ENCODE assay signal across 1 cellular context in the genomic region with DNA sequence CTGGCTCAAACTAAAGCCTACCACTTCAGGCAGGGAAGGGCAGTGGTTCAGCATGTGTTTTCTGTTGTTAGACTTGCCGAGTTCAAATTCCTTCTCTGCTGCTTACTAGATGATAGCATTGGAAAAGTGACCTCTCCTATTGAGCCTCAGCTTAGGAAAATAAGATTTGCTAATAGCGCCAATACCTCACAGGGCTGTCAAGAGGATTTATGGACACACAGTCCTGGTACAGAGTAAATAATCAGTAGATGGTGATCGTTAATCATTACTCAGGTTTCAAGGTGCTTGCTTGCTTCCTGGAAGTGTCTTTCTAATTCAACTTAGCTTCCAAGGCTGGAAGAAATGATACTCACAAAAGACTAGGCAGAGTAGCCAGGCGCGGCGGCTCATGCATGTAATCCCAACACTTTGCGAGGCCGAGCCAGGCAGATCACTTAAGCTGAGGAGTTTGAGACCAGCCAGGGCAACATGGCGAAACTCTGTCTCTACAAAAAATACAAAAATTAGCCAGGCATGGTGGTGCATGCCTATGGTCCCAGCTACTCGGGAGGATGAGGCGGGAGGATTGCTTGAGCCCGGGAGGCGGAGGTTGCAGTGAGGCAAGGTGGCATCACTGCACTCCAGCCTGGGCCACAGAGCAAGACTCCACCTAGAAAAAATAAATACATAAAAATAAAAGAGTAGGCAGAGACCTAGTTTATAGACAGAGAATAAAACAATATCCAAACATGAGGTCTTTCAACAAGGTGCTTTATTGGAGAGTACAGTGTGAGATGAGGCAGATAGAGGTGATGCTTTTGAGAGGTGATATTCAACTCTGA.
TF ChIP-seq lines count a peak whose summit lies in the region.

No MANE protein-coding gene starts in this region.

TF ChIP-seq in HepG2, 621 proteins besides CTCF, POLR2A, EP300 and RAD21 (continued from another document and continues in another):
- TF ChIP-seq, protein P1, sequence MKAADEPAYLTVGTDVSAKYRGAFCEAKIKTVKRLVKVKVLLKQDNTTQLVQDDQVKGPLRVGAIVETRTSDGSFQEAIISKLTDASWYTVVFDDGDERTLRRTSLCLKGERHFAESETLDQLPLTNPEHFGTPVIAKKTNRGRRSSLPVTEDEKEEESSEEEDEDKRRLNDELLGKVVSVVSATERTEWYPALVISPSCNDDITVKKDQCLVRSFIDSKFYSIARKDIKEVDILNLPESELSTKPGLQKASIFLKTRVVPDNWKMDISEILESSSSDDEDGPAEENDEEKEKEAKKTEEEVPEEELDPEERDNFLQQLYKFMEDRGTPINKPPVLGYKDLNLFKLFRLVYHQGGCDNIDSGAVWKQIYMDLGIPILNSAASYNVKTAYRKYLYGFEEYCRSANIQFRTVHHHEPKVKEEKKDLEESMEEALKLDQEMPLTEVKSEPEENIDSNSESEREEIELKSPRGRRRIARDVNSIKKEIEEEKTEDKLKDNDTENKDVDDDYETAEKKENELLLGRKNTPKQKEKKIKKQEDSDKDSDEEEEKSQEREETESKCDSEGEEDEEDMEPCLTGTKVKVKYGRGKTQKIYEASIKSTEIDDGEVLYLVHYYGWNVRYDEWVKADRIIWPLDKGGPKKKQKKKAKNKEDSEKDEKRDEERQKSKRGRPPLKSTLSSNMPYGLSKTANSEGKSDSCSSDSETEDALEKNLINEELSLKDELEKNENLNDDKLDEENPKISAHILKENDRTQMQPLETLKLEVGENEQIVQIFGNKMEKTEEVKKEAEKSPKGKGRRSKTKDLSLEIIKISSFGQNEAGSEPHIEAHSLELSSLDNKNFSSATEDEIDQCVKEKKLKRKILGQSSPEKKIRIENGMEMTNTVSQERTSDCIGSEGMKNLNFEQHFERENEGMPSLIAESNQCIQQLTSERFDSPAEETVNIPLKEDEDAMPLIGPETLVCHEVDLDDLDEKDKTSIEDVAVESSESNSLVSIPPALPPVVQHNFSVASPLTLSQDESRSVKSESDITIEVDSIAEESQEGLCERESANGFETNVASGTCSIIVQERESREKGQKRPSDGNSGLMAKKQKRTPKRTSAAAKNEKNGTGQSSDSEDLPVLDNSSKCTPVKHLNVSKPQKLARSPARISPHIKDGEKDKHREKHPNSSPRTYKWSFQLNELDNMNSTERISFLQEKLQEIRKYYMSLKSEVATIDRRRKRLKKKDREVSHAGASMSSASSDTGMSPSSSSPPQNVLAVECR (CRISPR knock-in tag; IDR thresholded peaks at IDR 0.05; ENCODE audit: borderline replicate concordance) = peak; percentile 41; the same call in 1 of the 2 replicates
- TF ChIP-seq ZNF235 (CRISPR knock-in tag; IDR thresholded peaks at IDR 0.05; ENCODE audit: borderline replicate concordance) (no peak), GATAD2A (CRISPR knock-in tag; IDR thresholded peaks at IDR 0.05) (peak; percentile 86), NFE2L1 (CRISPR knock-in tag; IDR thresholded peaks at IDR 0.05; ENCODE audit: borderline replicate concordance) (no peak), ZNF788 (CRISPR knock-in tag; IDR thresholded peaks at IDR 0.05; ENCODE audit: borderline replicate concordance) (no peak), THAP11 (CRISPR knock-in tag; IDR thresholded peaks at IDR 0.05) (peak; percentile 73; the same call in 1 of the 2 replicates), GABPB1 (CRISPR knock-in tag; IDR thresholded peaks at IDR 0.05) (no peak), ZNF260 (CRISPR knock-in tag; IDR thresholded peaks at IDR 0.05; ENCODE audit: borderline replicate concordance, low read depth) (no peak), RBM22 (optimal IDR thresholded peaks at IDR 0.05; ENCODE audit: low read length) (no peak), ETV6 (CRISPR knock-in tag; conservative IDR thresholded peaks at IDR 0.05) (no peak), ELF1 (CRISPR knock-in tag; IDR thresholded peaks at IDR 0.05) (no peak; the same call in 1 of the 2 replicates), BRD4 (CRISPR knock-in tag; IDR thresholded peaks at IDR 0.05) (no peak), RNF2 (conservative IDR thresholded peaks at IDR 0.05; ENCODE audit: low read depth) (no peak), ZNF749 (CRISPR knock-in tag; IDR thresholded peaks at IDR 0.05; ENCODE audit: borderline replicate concordance) (no peak), ZNF12 (CRISPR knock-in tag; IDR thresholded peaks at IDR 0.05) (no peak), RCOR2 (CRISPR knock-in tag; IDR thresholded peaks at IDR 0.05) (peak; percentile 64; the same call in 1 of the 2 replicates), SALL2 (CRISPR knock-in tag; IDR thresholded peaks at IDR 0.05) (no peak), ZNF256 (CRISPR knock-in tag; conservative IDR thresholded peaks at IDR 0.05) (no peak), ZNF557 (CRISPR knock-in tag; IDR thresholded peaks at IDR 0.05) (0 out of 2 replicates have a peak, but pooled peaks have one; percentile 27), BCL6 (CRISPR knock-in tag; IDR thresholded peaks at IDR 0.05) (peak; percentile 74), ZFAT (CRISPR knock-in tag; conservative IDR thresholded peaks at IDR 0.05) (no peak), ZNF737 (CRISPR knock-in tag; IDR thresholded peaks at IDR 0.05; ENCODE audit: borderline replicate concordance) (no peak), ZNF282 (IDR thresholded peaks at IDR 0.05; ENCODE audit: partially characterized antibody) (no peak), KDM6A (CRISPR knock-in tag; IDR thresholded peaks at IDR 0.05; ENCODE audit: low read depth) (peak; percentile 81), ZFX (CRISPR knock-in tag; IDR thresholded peaks at IDR 0.05; ENCODE audit: low read depth) (no peak), RXRB (CRISPR knock-in tag; IDR thresholded peaks at IDR 0.05; ENCODE audit: borderline replicate concordance) (peak; percentile 46; the same call in 1 of the 2 replicates)
- TF ChIP-seq, protein P2, sequence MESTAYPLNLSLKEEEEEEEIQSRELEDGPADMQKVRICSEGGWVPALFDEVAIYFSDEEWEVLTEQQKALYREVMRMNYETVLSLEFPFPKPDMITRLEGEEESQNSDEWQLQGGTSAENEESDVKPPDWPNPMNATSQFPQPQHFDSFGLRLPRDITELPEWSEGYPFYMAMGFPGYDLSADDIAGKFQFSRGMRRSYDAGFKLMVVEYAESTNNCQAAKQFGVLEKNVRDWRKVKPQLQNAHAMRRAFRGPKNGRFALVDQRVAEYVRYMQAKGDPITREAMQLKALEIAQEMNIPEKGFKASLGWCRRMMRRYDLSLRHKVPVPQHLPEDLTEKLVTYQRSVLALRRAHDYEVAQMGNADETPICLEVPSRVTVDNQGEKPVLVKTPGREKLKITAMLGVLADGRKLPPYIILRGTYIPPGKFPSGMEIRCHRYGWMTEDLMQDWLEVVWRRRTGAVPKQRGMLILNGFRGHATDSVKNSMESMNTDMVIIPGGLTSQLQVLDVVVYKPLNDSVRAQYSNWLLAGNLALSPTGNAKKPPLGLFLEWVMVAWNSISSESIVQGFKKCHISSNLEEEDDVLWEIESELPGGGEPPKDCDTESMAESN (CRISPR knock-in tag; conservative IDR thresholded peaks at IDR 0.05) = no peak
- TF ChIP-seq, protein P3, sequence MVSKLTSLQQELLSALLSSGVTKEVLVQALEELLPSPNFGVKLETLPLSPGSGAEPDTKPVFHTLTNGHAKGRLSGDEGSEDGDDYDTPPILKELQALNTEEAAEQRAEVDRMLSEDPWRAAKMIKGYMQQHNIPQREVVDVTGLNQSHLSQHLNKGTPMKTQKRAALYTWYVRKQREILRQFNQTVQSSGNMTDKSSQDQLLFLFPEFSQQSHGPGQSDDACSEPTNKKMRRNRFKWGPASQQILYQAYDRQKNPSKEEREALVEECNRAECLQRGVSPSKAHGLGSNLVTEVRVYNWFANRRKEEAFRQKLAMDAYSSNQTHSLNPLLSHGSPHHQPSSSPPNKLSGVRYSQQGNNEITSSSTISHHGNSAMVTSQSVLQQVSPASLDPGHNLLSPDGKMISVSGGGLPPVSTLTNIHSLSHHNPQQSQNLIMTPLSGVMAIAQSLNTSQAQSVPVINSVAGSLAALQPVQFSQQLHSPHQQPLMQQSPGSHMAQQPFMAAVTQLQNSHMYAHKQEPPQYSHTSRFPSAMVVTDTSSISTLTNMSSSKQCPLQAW (CRISPR knock-in tag; IDR thresholded peaks at IDR 0.05) = peak; percentile 86; the same call in 1 of the 2 replicates
- TF ChIP-seq, protein P4, sequence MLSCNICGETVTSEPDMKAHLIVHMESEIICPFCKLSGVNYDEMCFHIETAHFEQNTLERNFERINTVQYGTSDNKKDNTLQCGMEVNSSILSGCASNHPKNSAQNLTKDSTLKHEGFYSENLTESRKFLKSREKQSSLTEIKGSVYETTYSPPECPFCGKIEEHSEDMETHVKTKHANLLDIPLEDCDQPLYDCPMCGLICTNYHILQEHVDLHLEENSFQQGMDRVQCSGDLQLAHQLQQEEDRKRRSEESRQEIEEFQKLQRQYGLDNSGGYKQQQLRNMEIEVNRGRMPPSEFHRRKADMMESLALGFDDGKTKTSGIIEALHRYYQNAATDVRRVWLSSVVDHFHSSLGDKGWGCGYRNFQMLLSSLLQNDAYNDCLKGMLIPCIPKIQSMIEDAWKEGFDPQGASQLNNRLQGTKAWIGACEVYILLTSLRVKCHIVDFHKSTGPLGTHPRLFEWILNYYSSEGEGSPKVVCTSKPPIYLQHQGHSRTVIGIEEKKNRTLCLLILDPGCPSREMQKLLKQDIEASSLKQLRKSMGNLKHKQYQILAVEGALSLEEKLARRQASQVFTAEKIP (CRISPR knock-in tag; IDR thresholded peaks at IDR 0.05; ENCODE audit: borderline replicate concordance) = no peak
- TF ChIP-seq, protein P5, sequence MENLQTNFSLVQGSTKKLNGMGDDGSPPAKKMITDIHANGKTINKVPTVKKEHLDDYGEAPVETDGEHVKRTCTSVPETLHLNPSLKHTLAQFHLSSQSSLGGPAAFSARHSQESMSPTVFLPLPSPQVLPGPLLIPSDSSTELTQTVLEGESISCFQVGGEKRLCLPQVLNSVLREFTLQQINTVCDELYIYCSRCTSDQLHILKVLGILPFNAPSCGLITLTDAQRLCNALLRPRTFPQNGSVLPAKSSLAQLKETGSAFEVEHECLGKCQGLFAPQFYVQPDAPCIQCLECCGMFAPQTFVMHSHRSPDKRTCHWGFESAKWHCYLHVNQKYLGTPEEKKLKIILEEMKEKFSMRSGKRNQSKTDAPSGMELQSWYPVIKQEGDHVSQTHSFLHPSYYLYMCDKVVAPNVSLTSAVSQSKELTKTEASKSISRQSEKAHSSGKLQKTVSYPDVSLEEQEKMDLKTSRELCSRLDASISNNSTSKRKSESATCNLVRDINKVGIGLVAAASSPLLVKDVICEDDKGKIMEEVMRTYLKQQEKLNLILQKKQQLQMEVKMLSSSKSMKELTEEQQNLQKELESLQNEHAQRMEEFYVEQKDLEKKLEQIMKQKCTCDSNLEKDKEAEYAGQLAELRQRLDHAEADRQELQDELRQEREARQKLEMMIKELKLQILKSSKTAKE (CRISPR knock-in tag; IDR thresholded peaks at IDR 0.05; ENCODE audit: borderline replicate concordance) = no peak
- TF ChIP-seq, protein P6, sequence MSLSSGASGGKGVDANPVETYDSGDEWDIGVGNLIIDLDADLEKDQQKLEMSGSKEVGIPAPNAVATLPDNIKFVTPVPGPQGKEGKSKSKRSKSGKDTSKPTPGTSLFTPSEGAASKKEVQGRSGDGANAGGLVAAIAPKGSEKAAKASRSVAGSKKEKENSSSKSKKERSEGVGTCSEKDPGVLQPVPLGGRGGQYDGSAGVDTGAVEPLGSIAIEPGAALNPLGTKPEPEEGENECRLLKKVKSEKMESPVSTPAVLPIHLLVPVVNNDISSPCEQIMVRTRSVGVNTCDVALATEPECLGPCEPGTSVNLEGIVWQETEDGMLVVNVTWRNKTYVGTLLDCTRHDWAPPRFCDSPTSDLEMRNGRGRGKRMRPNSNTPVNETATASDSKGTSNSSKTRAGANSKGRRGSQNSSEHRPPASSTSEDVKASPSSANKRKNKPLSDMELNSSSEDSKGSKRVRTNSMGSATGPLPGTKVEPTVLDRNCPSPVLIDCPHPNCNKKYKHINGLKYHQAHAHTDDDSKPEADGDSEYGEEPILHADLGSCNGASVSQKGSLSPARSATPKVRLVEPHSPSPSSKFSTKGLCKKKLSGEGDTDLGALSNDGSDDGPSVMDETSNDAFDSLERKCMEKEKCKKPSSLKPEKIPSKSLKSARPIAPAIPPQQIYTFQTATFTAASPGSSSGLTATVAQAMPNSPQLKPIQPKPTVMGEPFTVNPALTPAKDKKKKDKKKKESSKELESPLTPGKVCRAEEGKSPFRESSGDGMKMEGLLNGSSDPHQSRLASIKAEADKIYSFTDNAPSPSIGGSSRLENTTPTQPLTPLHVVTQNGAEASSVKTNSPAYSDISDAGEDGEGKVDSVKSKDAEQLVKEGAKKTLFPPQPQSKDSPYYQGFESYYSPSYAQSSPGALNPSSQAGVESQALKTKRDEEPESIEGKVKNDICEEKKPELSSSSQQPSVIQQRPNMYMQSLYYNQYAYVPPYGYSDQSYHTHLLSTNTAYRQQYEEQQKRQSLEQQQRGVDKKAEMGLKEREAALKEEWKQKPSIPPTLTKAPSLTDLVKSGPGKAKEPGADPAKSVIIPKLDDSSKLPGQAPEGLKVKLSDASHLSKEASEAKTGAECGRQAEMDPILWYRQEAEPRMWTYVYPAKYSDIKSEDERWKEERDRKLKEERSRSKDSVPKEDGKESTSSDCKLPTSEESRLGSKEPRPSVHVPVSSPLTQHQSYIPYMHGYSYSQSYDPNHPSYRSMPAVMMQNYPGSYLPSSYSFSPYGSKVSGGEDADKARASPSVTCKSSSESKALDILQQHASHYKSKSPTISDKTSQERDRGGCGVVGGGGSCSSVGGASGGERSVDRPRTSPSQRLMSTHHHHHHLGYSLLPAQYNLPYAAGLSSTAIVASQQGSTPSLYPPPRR (CRISPR knock-in tag; IDR thresholded peaks at IDR 0.05; ENCODE audit: borderline replicate concordance) = peak; percentile 34; the same call in 1 of the 2 replicates
- TF ChIP-seq, protein P7, sequence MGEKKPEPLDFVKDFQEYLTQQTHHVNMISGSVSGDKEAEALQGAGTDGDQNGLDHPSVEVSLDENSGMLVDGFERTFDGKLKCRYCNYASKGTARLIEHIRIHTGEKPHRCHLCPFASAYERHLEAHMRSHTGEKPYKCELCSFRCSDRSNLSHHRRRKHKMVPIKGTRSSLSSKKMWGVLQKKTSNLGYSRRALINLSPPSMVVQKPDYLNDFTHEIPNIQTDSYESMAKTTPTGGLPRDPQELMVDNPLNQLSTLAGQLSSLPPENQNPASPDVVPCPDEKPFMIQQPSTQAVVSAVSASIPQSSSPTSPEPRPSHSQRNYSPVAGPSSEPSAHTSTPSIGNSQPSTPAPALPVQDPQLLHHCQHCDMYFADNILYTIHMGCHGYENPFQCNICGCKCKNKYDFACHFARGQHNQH (CRISPR knock-in tag; IDR thresholded peaks at IDR 0.05) = 0 out of 2 replicates have a peak, but pooled peaks have one; percentile 27
- TF ChIP-seq, protein P8, sequence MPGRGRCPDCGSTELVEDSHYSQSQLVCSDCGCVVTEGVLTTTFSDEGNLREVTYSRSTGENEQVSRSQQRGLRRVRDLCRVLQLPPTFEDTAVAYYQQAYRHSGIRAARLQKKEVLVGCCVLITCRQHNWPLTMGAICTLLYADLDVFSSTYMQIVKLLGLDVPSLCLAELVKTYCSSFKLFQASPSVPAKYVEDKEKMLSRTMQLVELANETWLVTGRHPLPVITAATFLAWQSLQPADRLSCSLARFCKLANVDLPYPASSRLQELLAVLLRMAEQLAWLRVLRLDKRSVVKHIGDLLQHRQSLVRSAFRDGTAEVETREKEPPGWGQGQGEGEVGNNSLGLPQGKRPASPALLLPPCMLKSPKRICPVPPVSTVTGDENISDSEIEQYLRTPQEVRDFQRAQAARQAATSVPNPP (CRISPR knock-in tag; IDR thresholded peaks at IDR 0.05) = peak; percentile 58; the same call in 1 of the 2 replicates
